ENCODE assay signal across 2 cellular contexts in genomic region chr17:47919889-47920288, GRCh38.
A peak's percentile ranks its signal among the peaks of the same experiment; 100 is the strongest.
TF ChIP-seq lines count a peak whose summit lies in the region.

No MANE protein-coding gene starts in this region.

TF ChIP-seq in K562, 482 proteins besides CTCF, POLR2A, EP300 and RAD21:
- TF ChIP-seq ESRRA (IDR thresholded peaks at IDR 0.05; ENCODE audit: borderline replicate concordance, low read depth) (peak; percentile 56; the same call in 1 of the 2 replicates), SPI1 (IDR thresholded peaks at IDR 0.05; ENCODE audit: borderline replicate concordance, low read depth, low read length) (peak; percentile 51; the same call in 1 of the 2 replicates), NR2C1 (IDR thresholded peaks at IDR 0.05) (peak; percentile 65; the same call in 1 of the 2 replicates), NR2C1 (tag; IDR thresholded peaks at IDR 0.05) (peak; percentile 25; the same call in 1 of the 2 replicates)

TF ChIP-seq in HepG2, 621 proteins besides CTCF, POLR2A, EP300 and RAD21:
- TF ChIP-seq ZNF687 (CRISPR knock-in tag; IDR thresholded peaks at IDR 0.05) (peak; percentile 27), HNF4A (CRISPR knock-in tag; IDR thresholded peaks at IDR 0.05) (peak; percentile 30; the same call in 1 of the 2 replicates), NR2F1 (CRISPR knock-in tag; IDR thresholded peaks at IDR 0.05) (peak in 1 of 2 experiments; percentile 32; a peak in 1 of 4 replicates), ELF3 (CRISPR knock-in tag; IDR thresholded peaks at IDR 0.05) (0 out of 2 replicates have a peak, but pooled peaks have one; percentile 41), ZNF460 (CRISPR knock-in tag; IDR thresholded peaks at IDR 0.05; ENCODE audit: borderline replicate concordance) (peak; percentile 31; the same call in 1 of the 2 replicates), TEAD3 (CRISPR knock-in tag; optimal IDR thresholded peaks at IDR 0.05; ENCODE audit: borderline replicate concordance) (peak; percentile 41), ELF1 (CRISPR knock-in tag; IDR thresholded peaks at IDR 0.05) (peak; percentile 63), NR2F6 (IDR thresholded peaks at IDR 0.05) (peak; percentile 71), NR2F6 (CRISPR knock-in tag; IDR thresholded peaks at IDR 0.05) (peak; percentile 64), ZNF770 (CRISPR knock-in tag; IDR thresholded peaks at IDR 0.05) (peak; percentile 24; the same call in 1 of the 2 replicates), NR2C2 (CRISPR knock-in tag; IDR thresholded peaks at IDR 0.05; ENCODE audit: borderline replicate concordance) (peak; percentile 68; the same call in 1 of the 2 replicates)
